10 cellular contexts compared by ENCODE assay signal in genomic region chr20:53736122-53736756, GRCh38.
A peak's percentile ranks its signal among the peaks of the same experiment; 100 is the strongest.
DNase-seq lines count a peak whose midpoint lies in the region; ATAC-seq lines count a peak whose summit lies in the region.
"Had no signal": no experiment of that assay in that cellular context is flagged by ENCODE, and none has a peak within 500 bp of the region (broad histone marks: within the 10 kb centered on the region; RNA-seq: fewer than 3 reads in every experiment).

No MANE protein-coding gene starts in this region.

- H3K4me1 Mint-ChIP-seq in activated naive CD8-positive, alpha-beta T cell treated with anti-CD3 and anti-CD28 coated beads, Interleukin-2, amount 10 ng/mL, durations not matched to agents 7 days and 5 days, result peaks cover 47% of the 10 kb centered on the region

- H3K27ac ChIP-seq in BLaER1 (peak overlapping the region; percentile 88), mesodermal cell (ENCODE audit: low read depth, low read length, severe bottlenecking) (peak overlapping the region; percentile 96)

- H3K4me1 ChIP-seq in BLaER1, result peaks cover 80% of the 10 kb centered on the region
- peaks cover 56% of the 10 kb centered on the region for H3K4me1 ChIP-seq in mesodermal cell (ENCODE audit: control insufficient read depth, insufficient read depth, low read length, poor library complexity, severe bottlenecking)

- H3K36me3 Mint-ChIP-seq in activated naive CD8-positive, alpha-beta T cell treated with anti-CD3 and anti-CD28 coated beads, Interleukin-2, amount 10 ng/mL, durations not matched to agents 7 days and 5 days, result peaks cover 5% of the 10 kb centered on the region

- H3K27ac Mint-ChIP-seq in activated naive CD8-positive, alpha-beta T cell treated with anti-CD3 and anti-CD28 coated beads, Interleukin-2, amount 10 ng/mL, durations not matched to agents 7 days and 5 days, result peak overlapping the region; percentile 91

- H3K27me3 Mint-ChIP-seq in activated naive CD8-positive, alpha-beta T cell treated with anti-CD3 and anti-CD28 coated beads, Interleukin-2, amount 10 ng/mL, durations not matched to agents 7 days and 5 days, result no peaks in the 10 kb centered on the region

- intact Hi-C loops in posterior cingulate gyrus (cut with DNase I), result no loop called here

- no peaks in the 10 kb centered on the region for H4K20me1 ChIP-seq in BLaER1

- H3K4me3 Mint-ChIP-seq in activated naive CD8-positive, alpha-beta T cell treated with anti-CD3 and anti-CD28 coated beads, Interleukin-2, amount 10 ng/mL, durations not matched to agents 7 days and 5 days, result peak overlapping the region; percentile 78

- peak overlapping the region; percentile 51; the same call in 1 of the 2 replicates for H3K4me3 ChIP-seq in BLaER1
- peak overlapping the region; percentile 22 for H3K4me3 ChIP-seq in mesodermal cell (ENCODE audit: extremely low read depth, insufficient read depth, low read length, poor library complexity, severe bottlenecking)

- DNase-seq in LHCN-M2 (ENCODE audit: low read depth) (peak; percentile 51), posterior cingulate gyrus (no peak)
- DNase-seq in activated naive CD8-positive, alpha-beta T cell treated with anti-CD3 and anti-CD28 coated beads, Interleukin-2, amount 10 ng/mL, durations not matched to agents 7 days and 5 days, result no peak
- DNase-seq: lower lobe of right lung; stimulated activated naive CD4-positive, alpha-beta T cell treated with Interleukin-2 at 50 U/mL for 16 hours had no signal

- H3K9ac ChIP-seq in BLaER1, result peak overlapping the region; percentile 80

- H3K9me3 ChIP-seq in BLaER1 (peaks cover 16% of the 10 kb centered on the region), mesodermal cell (ENCODE audit: control insufficient read depth, low read length) (no peaks in the 10 kb centered on the region)
- H3K9me3 ChIP-seq: lower lobe of right lung had no signal

- ATAC-seq in activated naive CD8-positive, alpha-beta T cell treated with anti-CD3 and anti-CD28 coated beads, Interleukin-2, amount 10 ng/mL, durations not matched to agents 7 days and 5 days (ENCODE audit: low read depth), result no peak
- ATAC-seq in HG03565 (IDR thresholded peaks at IDR 0.05; ENCODE audit: unreplicated experiment) (no peak), GM21381 (IDR thresholded peaks at IDR 0.05; ENCODE audit: unreplicated experiment) (no peak), HG02798 (IDR thresholded peaks at IDR 0.05; ENCODE audit: poor library complexity, unreplicated experiment) (no peak)

- no peaks in the 10 kb centered on the region for H3K36me3 ChIP-seq in BLaER1
- H3K36me3 ChIP-seq in mesodermal cell (ENCODE audit: control insufficient read depth, insufficient read depth, low read length), result no peaks in the 10 kb centered on the region
- H3K36me3 ChIP-seq: lower lobe of right lung had no signal

- no peaks in the 10 kb centered on the region for H3K27me3 ChIP-seq in BLaER1

- H3K4me2 ChIP-seq in BLaER1, result peak overlapping the region; percentile 87

- POLR2A ChIA-PET in activated naive CD8-positive, alpha-beta T cell treated with anti-CD3 and anti-CD28 coated beads, Interleukin-2, amount 10 ng/mL, durations not matched to agents 7 days and 5 days (lab: Charles Lee), result interaction anchor here (1.2 to 3.2 kb wide), 11 partner anchors 10 to 180 kb away, joined by 4 to 12 read pairs (median 8); no protein-coding TSS in a partner anchor

- H3K9me3 Mint-ChIP-seq in activated naive CD8-positive, alpha-beta T cell treated with anti-CD3 and anti-CD28 coated beads, Interleukin-2, amount 10 ng/mL, durations not matched to agents 7 days and 5 days, result peaks cover 3% of the 10 kb centered on the region

- WGBS in mesodermal cell (ENCODE audit: insufficient coverage in 2 of 2), 2 experiments, result 38 to 56% methylated on average over 3 to 4 of the region's 7 CpGs
